In genomic region chr12:94875525-94875924, GRCh38 we compare ENCODE assay signal across 8 cellular contexts.
DNase-seq lines count a peak whose midpoint lies in the region; ATAC-seq and TF ChIP-seq lines count a peak whose summit lies in the region.

No MANE protein-coding gene starts in this region.

- H3K4me3 ChIP-seq in NT2/D1 (ENCODE audit: insufficient read length, low read depth) (no peak overlapping the region), smooth muscle cell (no peak overlapping the region), tibial nerve (no peak overlapping the region)

- ATAC-seq in GM19043 (IDR thresholded peaks at IDR 0.05; ENCODE audit: low read depth, unreplicated experiment) (peak; percentile 49), HG03439 (IDR thresholded peaks at IDR 0.05; ENCODE audit: unreplicated experiment) (peak; percentile 62), esophagus mucosa (peak; percentile 68), HG03460 (IDR thresholded peaks at IDR 0.05; ENCODE audit: unreplicated experiment) (no peak)

- no peaks in the 10 kb centered on the region for H3K9me3 ChIP-seq in NT2/D1 (ENCODE audit: insufficient read depth, low read length)
- H3K9me3 ChIP-seq in smooth muscle cell (replicated peaks; ENCODE audit: low read depth): no peaks in the 10 kb centered on the region
- H3K9me3 ChIP-seq in tibial nerve: no peaks in the 10 kb centered on the region

- TF ChIP-seq POLR2A in tibial nerve (IDR thresholded peaks at IDR 0.05): no peak

- H3K27ac ChIP-seq in smooth muscle cell (ENCODE audit: low read depth): no peak overlapping the region
- H3K27ac ChIP-seq in tibial nerve: no peak overlapping the region

- H3F3A ChIP-seq in smooth muscle cell (ENCODE audit: low read depth): no peaks in the 10 kb centered on the region

- H3K4me2 ChIP-seq in smooth muscle cell: peak overlapping the region; percentile 0

- no peak overlapping the region for H3K9ac ChIP-seq in NT2/D1 (ENCODE audit: insufficient read length, low read depth)
- H3K9ac ChIP-seq in smooth muscle cell (ENCODE audit: low read depth): no peak overlapping the region

- peaks cover 44% of the 10 kb centered on the region for H3K27me3 ChIP-seq in NT2/D1 (ENCODE audit: insufficient read depth, insufficient read length)
- no peaks in the 10 kb centered on the region for H3K27me3 ChIP-seq in smooth muscle cell (ENCODE audit: low read depth)
- H3K27me3 ChIP-seq in tibial nerve: peaks cover 0 to 32% of the 10 kb centered on the region in 2 donors

- no peak overlapping the region for H2AFZ ChIP-seq in smooth muscle cell (ENCODE audit: low read depth)

- no peaks in the 10 kb centered on the region for H4K20me1 ChIP-seq in smooth muscle cell (ENCODE audit: low read depth)

- peaks cover 4% of the 10 kb centered on the region for H3K4me1 ChIP-seq in NT2/D1 (ENCODE audit: insufficient read depth, insufficient read length)
- H3K4me1 ChIP-seq in smooth muscle cell (ENCODE audit: low read depth): peaks cover 3% of the 10 kb centered on the region
- H3K4me1 ChIP-seq in tibial nerve: peaks cover 0 to 31% (median 0%) of the 10 kb centered on the region in 4 donors

- H3K79me2 ChIP-seq in smooth muscle cell (ENCODE audit: low read depth): peaks cover 30% of the 10 kb centered on the region

- DNase-seq in DMS53 (lab: John Stamatoyannopoulos, UW): peak; percentile 91
- peak; percentile 49 for DNase-seq in NT2/D1 (ENCODE audit: low read depth, low spot score)
- no peak for DNase-seq in smooth muscle cell (lab: John Stamatoyannopoulos, UW; ENCODE audit: unreplicated experiment)
- no peak for DNase-seq in tibial nerve (ENCODE audit: low spot score in 2 of 2)

- no peak for TF ChIP-seq EP300 in tibial nerve (IDR thresholded peaks at IDR 0.05)

- H3K36me3 ChIP-seq in NT2/D1 (ENCODE audit: insufficient read depth, insufficient read length, low read length) (no peaks in the 10 kb centered on the region), smooth muscle cell (ENCODE audit: low read depth) (no peaks in the 10 kb centered on the region), tibial nerve (no peaks in the 10 kb centered on the region)

- 49% methylated on average over 5 of the region's 5 CpGs for WGBS in smooth muscle cell (ENCODE audit: low lambda C conversion rate)
- WGBS in tibial nerve, 2 donors: 50 to 52% methylated on average over 5 of the region's 5 CpGs

- TF ChIP-seq CTCF in smooth muscle cell (IDR thresholded peaks at IDR 0.05; ENCODE audit: borderline replicate concordance, insufficient read depth, poor library complexity, severe bottlenecking) (peak; percentile 24), tibial nerve (IDR thresholded peaks at IDR 0.05) (peak in 1 of 5 experiments; percentile 27)

Comparison
In these comparisons a context has a peak if more than half of its experiments do, and no peak if none do; other contexts are left out.
1. DNase-seq: peak in DMS53 (single experiment) and NT2/D1 (single experiment); none in smooth muscle cell (single experiment) and tibial nerve (0 of 2).